23 cellular contexts compared by ENCODE assay signal in genomic region chr3:15066467-15066866, GRCh38. TPM values are rescaled to one million over a fixed set of nuclear protein-coding genes. Genes with fewer than 3 reads are reported as not detected.
A peak's percentile ranks its signal among the peaks of the same experiment; 100 is the strongest.
DNase-seq lines count a peak whose midpoint lies in the region; ATAC-seq lines count a peak whose summit lies in the region.
"Had no signal": no experiment of that assay in that cellular context is flagged by ENCODE, and none has a peak within 500 bp of the region (broad histone marks: within the 10 kb centered on the region; RNA-seq: fewer than 3 reads in every experiment).

No MANE protein-coding gene starts in this region.

- POLR2A ChIA-PET in T-cell (lab: Charles Lee): no interaction called here

- peaks cover 12 to 25% of the 10 kb centered on the region in 2 donors for H3K36me3 Mint-ChIP-seq in activated naive CD4-positive, alpha-beta T cell treated with anti-CD3 and anti-CD28 coated beads, Interleukin-2, amount 50 U/mL, for 72 hours
- H3K36me3 Mint-ChIP-seq in T-cell: peaks cover 9% of the 10 kb centered on the region
- peaks cover 6% of the 10 kb centered on the region for H3K36me3 Mint-ChIP-seq in memory B cell

- H3K9me3 Mint-ChIP-seq in activated naive CD4-positive, alpha-beta T cell treated with anti-CD3 and anti-CD28 coated beads, Interleukin-2, amount 50 U/mL, for 72 hours: no peaks in the 10 kb centered on the region
- H3K9me3 Mint-ChIP-seq in T-cell (no peaks in the 10 kb centered on the region), memory B cell (no peaks in the 10 kb centered on the region)
- no peaks in the 10 kb centered on the region for H3K9me3 Mint-ChIP-seq in stimulated activated naive CD8-positive, alpha-beta T cell treated with anti-CD3 and anti-CD28 coated beads, Interleukin-15, amount 100 ng/mL, for 72 hours

- no peaks in the 10 kb centered on the region for H3K27me3 Mint-ChIP-seq in T-cell
- H3K27me3 Mint-ChIP-seq in memory B cell: no peaks in the 10 kb centered on the region
- H3K27me3 Mint-ChIP-seq in stimulated activated naive CD8-positive, alpha-beta T cell treated with anti-CD3 and anti-CD28 coated beads, Interleukin-15, amount 100 ng/mL, for 72 hours: no peaks in the 10 kb centered on the region

- peak overlapping the region; percentile 1 to 22 for H3K27ac Mint-ChIP-seq in activated naive CD4-positive, alpha-beta T cell treated with anti-CD3 and anti-CD28 coated beads, Interleukin-2, amount 50 U/mL, for 72 hours
- H3K27ac Mint-ChIP-seq in T-cell (no peak overlapping the region), memory B cell (no peak overlapping the region)
- peak overlapping the region; percentile 33 to 80 for H3K27ac Mint-ChIP-seq in stimulated activated naive CD8-positive, alpha-beta T cell treated with anti-CD3 and anti-CD28 coated beads, Interleukin-15, amount 100 ng/mL, for 72 hours

- peak overlapping the region; percentile 19 to 92 (median 29) for H3K4me3 Mint-ChIP-seq in T-cell
- peak overlapping the region; percentile 1 for H3K4me3 Mint-ChIP-seq in memory B cell
- H3K4me3 Mint-ChIP-seq in stimulated activated naive CD8-positive, alpha-beta T cell treated with anti-CD3 and anti-CD28 coated beads, Interleukin-15, amount 100 ng/mL, for 72 hours: peak overlapping the region in 1 of 2 donors; percentile 31

- DNase-seq in activated naive CD4-positive, alpha-beta T cell treated with anti-CD3 and anti-CD28 coated beads, Interleukin-2, amount 50 U/mL, for 72 hours (ENCODE audit: low spot score in 2 of 2): no peak
- DNase-seq in activated naive CD4-positive, alpha-beta T cell (lab: John Stamatoyannopoulos, UW): no peak
- no peak for DNase-seq in T-cell
- DNase-seq in memory B cell (ENCODE audit: low spot score in 2 of 2): no peak
- DNase-seq in stimulated activated naive CD8-positive, alpha-beta T cell treated with anti-CD3 and anti-CD28 coated beads, Interleukin-15, amount 100 ng/mL, for 72 hours: no peak
- no peak for DNase-seq in NCI-H1694 treated with DMSO at 0.1 percent for 48 hours (lab: John Stamatoyannopoulos, UW)
- DNase-seq in GF-D8 (lab: John Stamatoyannopoulos, UW): no peak
- DNase-seq: activated CD4-positive, alpha-beta T cell treated with anti-CD3 and anti-CD28 coated beads, Interleukin-2, amount 50 U/mL, for 1 hour; activated CD8-positive, alpha-beta memory T cell treated with anti-CD3 and anti-CD28 coated beads, Interleukin-2, amount 50 U/mL, for 48 hours; activated gamma-delta T cell; C1 segment of cervical spinal cord; cortex of kidney; HCEC 1CT; hippocampal formation; left ventricle myocardium inferior; NCI-H1105; NCI-H2029; NCI-H226; NCI-H748 treated with DMSO at 0.1 percent for 48 hours; psoas muscle; uterus had no signal

- CTCF ChIA-PET in T-cell (lab: Charles Lee): no interaction called here

- peaks cover 23 to 28% (median 25%) of the 10 kb centered on the region in 3 donors for H3K4me1 Mint-ChIP-seq in T-cell
- peaks cover 16% of the 10 kb centered on the region for H3K4me1 Mint-ChIP-seq in memory B cell
- H3K4me1 Mint-ChIP-seq in stimulated activated naive CD8-positive, alpha-beta T cell treated with anti-CD3 and anti-CD28 coated beads, Interleukin-15, amount 100 ng/mL, for 72 hours: peaks cover 18% of the 10 kb centered on the region

- ATAC-seq in activated naive CD4-positive, alpha-beta T cell treated with anti-CD3 and anti-CD28 coated beads, Interleukin-2, amount 50 U/mL, for 72 hours: no peak
- ATAC-seq in T-cell (replicated peaks in 1 of 4) (no peak), memory B cell (ENCODE audit: low read depth) (no peak), GM18858 (IDR thresholded peaks at IDR 0.05; ENCODE audit: unreplicated experiment) (no peak)
- no peak for ATAC-seq in stimulated activated naive CD8-positive, alpha-beta T cell treated with anti-CD3 and anti-CD28 coated beads, Interleukin-15, amount 100 ng/mL, for 72 hours
- ATAC-seq: gastroesophageal sphincter, psoas muscle had no signal

RNA-seq across cellular contexts. Expression of gene MRPS25, which starts 1.4 kb away (rescaled TPM):
- 10 to 100 TPM; 47.2 to 78.9 TPM for total RNA-seq in activated naive CD4-positive, alpha-beta T cell treated with anti-CD3 and anti-CD28 coated beads, Interleukin-2, amount 50 U/mL, for 72 hours
- 100 to 1,000 TPM in 1 of 5 donors, 10 to 100 TPM in 4; 55.7 to 102 (median 87.3) TPM for total RNA-seq in T-cell

RNA-seq across cellular contexts. Expression of gene RBSN, which starts 32.5 kb away (rescaled TPM):
- total RNA-seq in activated naive CD4-positive, alpha-beta T cell treated with anti-CD3 and anti-CD28 coated beads, Interleukin-2, amount 50 U/mL, for 72 hours: 10 to 100 TPM; 14.2 to 14.5 TPM
- total RNA-seq in T-cell: 10 to 100 TPM; 24.7 to 42.7 (median 34.4) TPM

Comparison
In these comparisons a context has a peak if more than half of its experiments do, and no peak if none do; other contexts are left out.
1. H3K27ac Mint-ChIP-seq: peak in activated naive CD4-positive, alpha-beta T cell treated with anti-CD3 and anti-CD28 coated beads, Interleukin-2, amount 50 U/mL, for 72 hours (2 of 2) and stimulated activated naive CD8-positive, alpha-beta T cell treated with anti-CD3 and anti-CD28 coated beads, Interleukin-15, amount 100 ng/mL, for 72 hours (2 of 2); none in T-cell (0 of 2) and memory B cell (single experiment).